ENCODE assay signal across 16 cellular contexts in genomic region chr12:38601970-38602369, GRCh38.
"Had no signal": no experiment of that assay in that cellular context is flagged by ENCODE, and none has a peak within 500 bp of the region (broad histone marks: within the 10 kb centered on the region; RNA-seq: fewer than 3 reads in every experiment).

No MANE protein-coding gene starts in this region.

- H3K27ac Mint-ChIP-seq: naive B cell, nephron progenitor cell had no signal

- H3K9me3 ChIP-seq: uterus had no signal

- H3K27ac ChIP-seq: dorsolateral prefrontal cortex, heart left ventricle, sigmoid colon, skin epidermis, upper lobe of left lung, uterus had no signal

- DNase-seq: cortex of kidney; dorsolateral prefrontal cortex; effector CD8-positive, alpha-beta T cell; foreskin melanocyte; heart left ventricle; hippocampal formation; left colon; mesendoderm; naive B cell; nephron progenitor cell; sigmoid colon; stimulated activated CD4-positive, alpha-beta T cell treated with anti-CD3 and anti-CD28 coated beads, Interleukin-2, amount 100 ng/mL, for 24 hours; stimulated activated naive CD4-positive, alpha-beta T cell; upper lobe of left lung; uterus had no signal

- H3K27me3 Mint-ChIP-seq: naive B cell had no signal

- H3K27me3 ChIP-seq: dorsolateral prefrontal cortex, heart left ventricle, sigmoid colon, upper lobe of left lung, uterus had no signal

- H3K4me3 Mint-ChIP-seq: naive B cell, nephron progenitor cell had no signal

- H3K36me3 ChIP-seq: heart left ventricle, sigmoid colon, upper lobe of left lung, uterus had no signal

- ATAC-seq: heart left ventricle, left colon had no signal

- H3K36me3 Mint-ChIP-seq: naive B cell had no signal

- H3K4me1 Mint-ChIP-seq: naive B cell, nephron progenitor cell had no signal

- H3K4me3 ChIP-seq: dorsolateral prefrontal cortex, heart left ventricle, sigmoid colon, skin epidermis, upper lobe of left lung, uterus had no signal

- H3K4me1 ChIP-seq: heart left ventricle, sigmoid colon, upper lobe of left lung, uterus had no signal
